Comparison of ENCODE assay signal across 7 cellular contexts in the genomic region with DNA sequence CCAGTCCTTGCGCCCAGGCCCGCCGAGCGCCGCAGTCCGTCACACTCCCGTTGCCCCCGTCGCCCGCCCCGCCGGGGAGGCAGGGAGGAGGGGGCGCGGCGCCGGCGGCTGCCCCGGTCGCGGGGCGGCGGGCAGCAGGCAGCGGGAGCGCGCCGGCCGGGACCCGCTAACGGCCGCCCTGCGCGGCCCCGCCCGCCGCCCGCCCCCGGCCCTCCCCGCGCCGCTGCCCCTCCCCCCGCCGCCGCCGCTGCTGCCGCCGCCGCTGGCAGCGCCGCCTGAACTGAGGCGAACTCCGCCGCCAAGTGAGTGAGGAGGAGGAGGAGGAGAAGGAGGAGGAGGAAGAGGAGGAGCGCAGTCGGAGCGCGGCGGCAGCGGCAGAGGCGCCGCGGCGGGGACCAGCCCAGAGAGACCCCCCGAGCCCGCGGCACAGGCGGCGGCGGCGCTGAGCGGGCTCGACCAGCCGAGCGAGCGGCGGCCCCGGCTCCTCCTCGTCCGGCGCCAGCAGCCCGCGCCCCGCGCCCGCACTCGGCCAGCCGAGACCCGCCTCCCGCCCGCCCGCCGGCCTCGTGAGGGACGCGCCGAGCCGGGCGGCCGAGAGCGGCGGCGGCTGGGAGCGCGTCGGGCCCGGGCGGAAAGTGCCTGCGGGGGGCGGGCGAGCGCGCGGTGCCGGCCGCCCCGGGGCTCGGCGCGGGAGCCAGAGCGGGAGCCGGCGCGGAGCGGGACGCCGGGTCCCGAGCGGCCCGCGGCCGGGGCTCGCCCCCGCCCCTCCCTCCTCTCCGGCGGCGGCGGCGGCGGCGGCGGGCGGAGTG. TPM values are rescaled to one million over a fixed set of nuclear protein-coding genes. Genes with fewer than 3 reads are reported as not detected.
DNase-seq lines count a peak whose midpoint lies in the region; ATAC-seq, FAIRE-seq and TF ChIP-seq lines count a peak whose summit lies in the region.

A gene (plus strand): TSS at position 352 of the 809 bp plus-strand sequence. CDS start 476 bp downstream, outside the sequence.

- TF ChIP-seq EP300 in HepG2 (IDR thresholded peaks at IDR 0.05; ENCODE audit: low read depth in 2 of 2, low read length in 2 of 2): no peak
- no peak for TF ChIP-seq EP300 in HepG2 (CRISPR knock-in tag; IDR thresholded peaks at IDR 0.05; ENCODE audit: borderline replicate concordance)

- H3K79me2 ChIP-seq in HepG2 (ENCODE audit: insufficient read depth, low read length): peaks cover 56% of the 10 kb centered on the region

- DNase-seq in GM18507 (ENCODE audit: extremely low spot score, insufficient read length, low read depth) (no peak), NCI-H2107 (lab: John Stamatoyannopoulos, UW) (peak; percentile 26), coronary artery (ENCODE audit: low spot score) (peak; percentile 84), HepG2 (ENCODE audit: low spot score) (peak; percentile 59)
- DNase-seq in activated CD4-positive, alpha-beta T cell treated with anti-CD3 and anti-CD28 coated beads for 48 hours: peak; percentile 82
- peak; percentile 65 to 69 for DNase-seq in stimulated activated CD4-positive, alpha-beta T cell treated with anti-CD3 and anti-CD28 coated beads, Interleukin-2, amount 100 ng/mL, for 48 hours

- ATAC-seq in HG02642 (IDR thresholded peaks at IDR 0.05; ENCODE audit: poor library complexity, unreplicated experiment): peak; percentile 44
- peak; percentile 24 for ATAC-seq in HepG2

- no peak for TF ChIP-seq CTCF in coronary artery (IDR thresholded peaks at IDR 0.05)
- peak; percentile 24; the same call in 1 of the 2 replicates for TF ChIP-seq CTCF in HepG2 (CRISPR knock-in tag; IDR thresholded peaks at IDR 0.05)

- peak in 1 of 2 experiments; percentile 74; a peak in 2 of 4 replicates for TF ChIP-seq POLR2A in HepG2 (IDR thresholded peaks at IDR 0.05; ENCODE audit: insufficient read depth in 1 of 2, low read depth in 2 of 2, low read length in 2 of 2)

- FAIRE-seq in GM18507 (lab: Jason Lieb, UNC) (peak; percentile 62), HepG2 (lab: Jason Lieb, UNC) (no peak)

- H3K36me3 ChIP-seq in HepG2 (replicated peaks in 1 of 2; ENCODE audit: control insufficient read depth in 1 of 2, insufficient read depth in 2 of 2, low read length in 2 of 2): no peaks in the 10 kb centered on the region

- no peak within 1 kb of the TSS for H2AFZ ChIP-seq in HepG2 (ENCODE audit: low read length)

- in situ Hi-C loops in HepG2 (cut with HindIII; ENCODE audit: extremely low pct_ligation_motif_present, low pct_unique_long_range_greater_than_20kb): loop anchor here (25.0 kb wide), 1 partner anchor 698 kb away; no protein-coding TSS in a partner anchor

- peak within 1 kb of the TSS; percentile 98 for H3K9ac ChIP-seq in HepG2 (ENCODE audit: insufficient read depth, low read depth, low read length)

- TF ChIP-seq RAD21 in HepG2 (CRISPR knock-in tag; IDR thresholded peaks at IDR 0.05): peak; percentile 18; the same call in 1 of the 2 replicates

- intact Hi-C loops in HepG2 (cut with micrococcal nuclease; ENCODE audit: unreplicated experiment): loop anchor here (5.0 to 10.0 kb wide), 2 partner anchors 557 to 690 kb away; a partner anchor contains a TSS

- peak within 1 kb of the TSS; percentile 97 to 100 for H3K27ac ChIP-seq in coronary artery
- peak within 1 kb of the TSS; percentile 98 for H3K27ac ChIP-seq in HepG2 (ENCODE audit: extremely low read length, insufficient read depth, low read length)

- peaks cover 55% of the 10 kb centered on the region for H3K4me1 ChIP-seq in HepG2 (ENCODE audit: insufficient read depth, low read length)

- POLR2A ChIA-PET in HepG2 (lab: Yijun Ruan, JAX): no interaction called here

- no peaks in the 10 kb centered on the region; a peak in 1 of 5 replicates for H3K27me3 ChIP-seq in HepG2 (ENCODE audit: control insufficient read depth in 1 of 2, insufficient read depth in 2 of 2, low read length in 2 of 2)

- peak within 1 kb of the TSS; percentile 92 for H3K4me2 ChIP-seq in HepG2 (ENCODE audit: low read depth, low read length)

- H3K9me3 ChIP-seq in HepG2 (ENCODE audit: low read length): no peaks in the 10 kb centered on the region

- H3K4me3 ChIP-seq in coronary artery (peak within 1 kb of the TSS; percentile 88), HepG2 (replicated peaks in 1 of 3; ENCODE audit: insufficient read depth in 1 of 3, low read depth in 2 of 3, low read length in 3 of 3) (peak within 1 kb of the TSS; percentile 95 to 97 (median 96))

- H4K20me1 ChIP-seq in HepG2 (ENCODE audit: insufficient read depth, low read length): peaks cover 24% of the 10 kb centered on the region

- 1% methylated on average over 16 of the region's 141 CpGs for WGBS in HepG2 (ENCODE audit: low lambda C conversion rate)

- BruUV-seq in HepG2 (replicated peaks; lab: Mats Ljungman, UMichigan): no TSS peak

- CTCF ChIA-PET in HepG2 (lab: Yijun Ruan, JAX; ENCODE audit: low intra/inter-chr PET ratio, low total read pairs): no interaction called here

TF ChIP-seq in HepG2, 621 proteins besides CTCF, POLR2A, EP300 and RAD21 (continues in another document):
- TF ChIP-seq YY1 (IDR thresholded peaks at IDR 0.05; ENCODE audit: insufficient read depth, insufficient replicate concordance, low read depth, low read length) (peak; percentile 48), RXRA (CRISPR knock-in tag; IDR thresholded peaks at IDR 0.05) (peak; percentile 41; the same call in 1 of the 2 replicates), HNRNPLL (IDR thresholded peaks at IDR 0.05; ENCODE audit: low read depth, low read length, poor library complexity, severe bottlenecking) (peak; percentile 27), ARNT2 (CRISPR knock-in tag; IDR thresholded peaks at IDR 0.05; ENCODE audit: low read depth) (no peak), ATF1 (CRISPR knock-in tag; IDR thresholded peaks at IDR 0.05) (no peak), KDM3A (CRISPR knock-in tag; IDR thresholded peaks at IDR 0.05; ENCODE audit: low read depth) (peak; percentile 40; the same call in 1 of the 2 replicates), ZNF678 (CRISPR knock-in tag; IDR thresholded peaks at IDR 0.05) (no peak), ZNF484 (CRISPR knock-in tag; IDR thresholded peaks at IDR 0.05; ENCODE audit: borderline replicate concordance, low read depth) (no peak), TAF15 (IDR thresholded peaks at IDR 0.05; ENCODE audit: low read depth, low read length, poor library complexity, severe bottlenecking) (no peak), KLF13 (CRISPR knock-in tag; IDR thresholded peaks at IDR 0.05) (no peak), ZNF263 (CRISPR knock-in tag; IDR thresholded peaks at IDR 0.05) (peak; percentile 98), RCOR2 (CRISPR knock-in tag; IDR thresholded peaks at IDR 0.05) (no peak), MED1 (CRISPR knock-in tag; IDR thresholded peaks at IDR 0.05) (no peak), HOXA5 (CRISPR knock-in tag; IDR thresholded peaks at IDR 0.05) (no peak), ZSCAN22 (CRISPR knock-in tag; IDR thresholded peaks at IDR 0.05) (no peak), PLRG1 (conservative IDR thresholded peaks at IDR 0.05) (no peak), MIXL1 (CRISPR knock-in tag; IDR thresholded peaks at IDR 0.05) (no peak), ZNF780A (CRISPR knock-in tag; IDR thresholded peaks at IDR 0.05) (no peak), ZNF572 (CRISPR knock-in tag; IDR thresholded peaks at IDR 0.05) (no peak), ZNF841 (CRISPR knock-in tag; IDR thresholded peaks at IDR 0.05; ENCODE audit: borderline replicate concordance) (no peak), KMT2A (CRISPR knock-in tag; IDR thresholded peaks at IDR 0.05) (no peak), KAT8 (CRISPR knock-in tag; IDR thresholded peaks at IDR 0.05) (no peak)
- TF ChIP-seq, protein P1, sequence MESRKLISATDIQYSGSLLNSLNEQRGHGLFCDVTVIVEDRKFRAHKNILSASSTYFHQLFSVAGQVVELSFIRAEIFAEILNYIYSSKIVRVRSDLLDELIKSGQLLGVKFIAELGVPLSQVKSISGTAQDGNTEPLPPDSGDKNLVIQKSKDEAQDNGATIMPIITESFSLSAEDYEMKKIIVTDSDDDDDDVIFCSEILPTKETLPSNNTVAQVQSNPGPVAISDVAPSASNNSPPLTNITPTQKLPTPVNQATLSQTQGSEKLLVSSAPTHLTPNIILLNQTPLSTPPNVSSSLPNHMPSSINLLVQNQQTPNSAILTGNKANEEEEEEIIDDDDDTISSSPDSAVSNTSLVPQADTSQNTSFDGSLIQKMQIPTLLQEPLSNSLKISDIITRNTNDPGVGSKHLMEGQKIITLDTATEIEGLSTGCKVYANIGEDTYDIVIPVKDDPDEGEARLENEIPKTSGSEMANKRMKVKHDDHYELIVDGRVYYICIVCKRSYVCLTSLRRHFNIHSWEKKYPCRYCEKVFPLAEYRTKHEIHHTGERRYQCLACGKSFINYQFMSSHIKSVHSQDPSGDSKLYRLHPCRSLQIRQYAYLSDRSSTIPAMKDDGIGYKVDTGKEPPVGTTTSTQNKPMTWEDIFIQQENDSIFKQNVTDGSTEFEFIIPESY (CRISPR knock-in tag; IDR thresholded peaks at IDR 0.05): no peak

RNA-seq across cellular contexts. Expression of the gene that starts here (rescaled TPM):
- 136 and 167 TPM in 2 replicates for total RNA-seq in HepG2 (2016; rRNA removed; fragmentation: Illumina TruSeq; extraction: Trizol)
- total RNA-seq in HepG2 (2016; cell fraction: cytosol; rRNA removed; fragmentation: Illumina TruSeq; extraction: Trizol; ENCODE audit: low read depth): 33.5 and 40.4 TPM in 2 replicates
- total RNA-seq in HepG2 (2016; cell fraction: insoluble cytoplasmic fraction; rRNA removed; fragmentation: Illumina TruSeq; extraction: Trizol): 141 and 159 TPM in 2 replicates
- total RNA-seq in HepG2 (2016; cell fraction: membrane; rRNA removed; fragmentation: Illumina TruSeq; extraction: Trizol): 82.9 and 85.6 TPM in 2 replicates
- 114 and 126 TPM in 2 replicates for total RNA-seq in HepG2 (2016; cell fraction: nucleus; rRNA removed; fragmentation: Illumina TruSeq; extraction: Trizol)
- polyA plus RNA-seq in HepG2 (2011; rRNA removed): 117 and 137 TPM in 2 replicates
- polyA plus RNA-seq in HepG2 (2011; cell fraction: cytosol; rRNA removed): 108 and 115 TPM in 2 replicates
- 73.5 and 79.1 TPM in 2 replicates for polyA plus RNA-seq in HepG2 (2011; cell fraction: nucleus; rRNA removed)
- 77.5 and 90.6 TPM in 2 replicates for polyA plus RNA-seq in HepG2 (2012)
- polyA plus RNA-seq in HepG2 (2016; cell fraction: cytosol; fragmentation: Illumina TruSeq; extraction: Trizol; ENCODE audit: low read depth): 5.6 and 6.8 TPM in 2 replicates
- polyA plus RNA-seq in HepG2 (2016; cell fraction: insoluble cytoplasmic fraction; fragmentation: Illumina TruSeq; extraction: Trizol; ENCODE audit: low read depth): 101 and 120 TPM in 2 replicates
- 23.6 and 26.7 TPM in 2 replicates for polyA plus RNA-seq in HepG2 (2016; cell fraction: membrane; fragmentation: Illumina TruSeq; extraction: Trizol; ENCODE audit: low read depth)
- 50.1 and 57.9 TPM in 2 replicates for polyA plus RNA-seq in HepG2 (2016; cell fraction: nucleus; fragmentation: Illumina TruSeq; extraction: Trizol; ENCODE audit: insufficient read depth, low read depth)
- polyA minus RNA-seq in HepG2 (2011; rRNA and poly(A)+ RNA removed; ENCODE audit: low replicate concordance): 195 and 554 TPM in 2 replicates
- 175 and 185 TPM in 2 replicates for polyA minus RNA-seq in HepG2 (2011; cell fraction: cytosol; rRNA and poly(A)+ RNA removed)
- 261 and 310 TPM in 2 replicates for polyA minus RNA-seq in HepG2 (2011; cell fraction: nucleus; rRNA and poly(A)+ RNA removed)
